In the genomic region with DNA sequence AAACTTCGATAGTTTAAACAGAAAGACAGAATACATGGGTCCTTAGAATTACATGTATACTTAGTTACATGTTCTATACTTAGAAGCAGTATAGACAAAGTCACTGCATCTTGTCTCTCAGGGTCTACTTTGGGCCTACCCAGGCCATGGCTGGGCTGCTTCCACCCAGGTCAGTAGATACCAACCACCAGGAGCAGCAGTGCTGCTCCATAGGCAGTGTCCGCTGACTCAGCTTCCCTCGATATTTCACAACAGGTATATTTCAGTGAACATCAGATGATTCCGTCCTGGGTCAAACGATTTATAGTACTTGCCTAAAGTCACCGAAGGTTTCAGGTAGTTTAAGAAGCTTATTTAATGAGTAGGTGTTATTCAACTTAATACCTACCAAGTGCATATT, we compare ENCODE assay signal across 17 cellular contexts. TPM values are rescaled to one million over a fixed set of nuclear protein-coding genes. Genes with fewer than 3 reads are reported as not detected.
DNase-seq lines count a peak whose midpoint lies in the region; ATAC-seq and TF ChIP-seq lines count a peak whose summit lies in the region.
"Had no signal": no experiment of that assay in that cellular context is flagged by ENCODE, and none has a peak within 500 bp of the region (broad histone marks: within the 10 kb centered on the region; RNA-seq: fewer than 3 reads in every experiment).

No MANE protein-coding gene starts in this region.

- BruUV-seq in PC-3 (replicated peaks; lab: Mats Ljungman, UMichigan), result no TSS peak

- no peak overlapping the region for H3K4me3 Mint-ChIP-seq in activated CD4-positive, alpha-beta memory T cell treated with anti-CD3 and anti-CD28 coated beads, Interleukin-2, amount 10 ng/mL, durations not matched to agents 7 days and 5 days
- no peak overlapping the region for H3K4me3 Mint-ChIP-seq in activated CD4-positive, alpha-beta memory T cell treated with anti-CD3 and anti-CD28 coated beads for 36 hours
- H3K4me3 Mint-ChIP-seq in central memory CD8-positive, alpha-beta T cell, result peak overlapping the region; percentile 63
- H3K4me3 Mint-ChIP-seq: activated B cell treated with CpG ODN at 0.5 μM for 24 hours, neural progenitor cell had no signal

- H2AFZ ChIP-seq in PC-3 (ENCODE audit: low read length), result no peak overlapping the region
- no peak overlapping the region for H2AFZ ChIP-seq in osteoblast (ENCODE audit: low read length)
- H2AFZ ChIP-seq: neural progenitor cell had no signal

- no peak for DNase-seq in activated CD4-positive, alpha-beta memory T cell treated with anti-CD3 and anti-CD28 coated beads, Interleukin-2, amount 10 ng/mL, durations not matched to agents 7 days and 5 days
- no peak for DNase-seq in activated CD4-positive, alpha-beta memory T cell treated with anti-CD3 and anti-CD28 coated beads for 36 hours
- DNase-seq in PC-3, result peak; percentile 5
- no peak for DNase-seq in central memory CD8-positive, alpha-beta T cell (ENCODE audit: low spot score in 2 of 2)
- no peak for DNase-seq in osteoblast (ENCODE audit: insufficient read length, low spot score, missing footprints)
- no peak for DNase-seq in caudate nucleus (lab: John Stamatoyannopoulos, UW)
- DNase-seq: activated B cell treated with CpG ODN at 0.5 μM for 24 hours, immature natural killer cell, MM.1S, NCI-H2081, NCI-H526, tibial artery had no signal

- H3K9me3 ChIP-seq in PC-3 (ENCODE audit: low read length), result no peaks in the 10 kb centered on the region
- no peaks in the 10 kb centered on the region for H3K9me3 ChIP-seq in osteoblast (ENCODE audit: low read depth, low read length)
- H3K9me3 ChIP-seq: HAP-1, tibial artery had no signal

- no peak for TF ChIP-seq CTCF in PC-3 (conservative IDR thresholded peaks at IDR 0.05; ENCODE audit: low read depth, low read length)
- TF ChIP-seq CTCF in osteoblast (IDR thresholded peaks at IDR 0.05; ENCODE audit: extremely low read depth, low read depth, low read length), result no peak

- no peak overlapping the region for H3K4me2 ChIP-seq in PC-3 (ENCODE audit: low read length)
- H3K4me2 ChIP-seq in osteoblast (ENCODE audit: insufficient read depth, low read length), result no peak overlapping the region
- H3K4me2 ChIP-seq: neural progenitor cell had no signal

- ATAC-seq in PC-3, result no peak
- no peak for ATAC-seq in central memory CD8-positive, alpha-beta T cell (replicated peaks; ENCODE audit: extremely low read depth, poor library complexity, severe bottlenecking)
- ATAC-seq in SK-N-SH treated with all-trans-retinoic acid at 6 μM for 48 hours, result no peak
- ATAC-seq in GM21528 (IDR thresholded peaks at IDR 0.05; ENCODE audit: low FRiP score, unreplicated experiment), result no peak

- no peaks in the 10 kb centered on the region for H3K4me1 ChIP-seq in PC-3 (ENCODE audit: insufficient read depth, low read length)
- H3K4me1 ChIP-seq in osteoblast (ENCODE audit: insufficient read depth, low read length), result peaks cover 16% of the 10 kb centered on the region
- H3K4me1 ChIP-seq: HAP-1, neural progenitor cell, tibial artery had no signal

- no peak overlapping the region for H3K27ac ChIP-seq in PC-3 (ENCODE audit: low read length)
- H3K27ac ChIP-seq in osteoblast (ENCODE audit: low read depth, low read length), result peak overlapping the region; percentile 45
- H3K27ac ChIP-seq in caudate nucleus (ENCODE audit: low read depth, low read length), result no peak overlapping the region
- H3K27ac ChIP-seq: epithelial cell of prostate, neural progenitor cell, tibial artery had no signal

- H3K36me3 ChIP-seq in PC-3 (ENCODE audit: low read depth, low read length), result peaks cover 74% of the 10 kb centered on the region
- peaks cover 95% of the 10 kb centered on the region for H3K36me3 ChIP-seq in osteoblast (ENCODE audit: insufficient read depth, low read length)

- H3K27me3 ChIP-seq in PC-3 (ENCODE audit: low read length), result no peaks in the 10 kb centered on the region
- H3K27me3 ChIP-seq in osteoblast (ENCODE audit: insufficient read depth, low read length), result no peaks in the 10 kb centered on the region
- H3K27me3 ChIP-seq: neural progenitor cell, tibial artery had no signal

- intact Hi-C loops in activated CD4-positive, alpha-beta memory T cell treated with anti-CD3 and anti-CD28 coated beads for 36 hours (cut with micrococcal nuclease), result loop anchor here (5.0 kb wide), 1 partner anchor 52 kb away; the partner anchor contains the start of genes CENPP and NOL8
- intact Hi-C loops in PC-3 (cut with micrococcal nuclease), result no loop called here

- H3F3A ChIP-seq in PC-3 (ENCODE audit: low read length, unreplicated experiment), result no peaks in the 10 kb centered on the region

- H3K36me3 Mint-ChIP-seq in activated CD4-positive, alpha-beta memory T cell treated with anti-CD3 and anti-CD28 coated beads, Interleukin-2, amount 10 ng/mL, durations not matched to agents 7 days and 5 days (ENCODE audit: low read depth), result peaks cover 82% of the 10 kb centered on the region
- H3K36me3 Mint-ChIP-seq in activated CD4-positive, alpha-beta memory T cell treated with anti-CD3 and anti-CD28 coated beads for 36 hours, result peaks cover 72% of the 10 kb centered on the region
- H3K36me3 Mint-ChIP-seq in central memory CD8-positive, alpha-beta T cell (ENCODE audit: insufficient read depth), result peaks cover 67% of the 10 kb centered on the region

- peaks cover 47% of the 10 kb centered on the region for H3K4me1 Mint-ChIP-seq in activated CD4-positive, alpha-beta memory T cell treated with anti-CD3 and anti-CD28 coated beads, Interleukin-2, amount 10 ng/mL, durations not matched to agents 7 days and 5 days
- peaks cover 30% of the 10 kb centered on the region for H3K4me1 Mint-ChIP-seq in activated CD4-positive, alpha-beta memory T cell treated with anti-CD3 and anti-CD28 coated beads for 36 hours (ENCODE audit: low read depth)
- peaks cover 34% of the 10 kb centered on the region for H3K4me1 Mint-ChIP-seq in central memory CD8-positive, alpha-beta T cell
- H3K4me1 Mint-ChIP-seq: activated B cell treated with CpG ODN at 0.5 μM for 24 hours, neural progenitor cell had no signal

- H4K20me1 ChIP-seq in PC-3 (ENCODE audit: low read length) (no peaks in the 10 kb centered on the region), osteoblast (ENCODE audit: insufficient read depth, low read length) (no peaks in the 10 kb centered on the region)

- CTCF ChIA-PET in activated CD4-positive, alpha-beta memory T cell treated with anti-CD3 and anti-CD28 coated beads, Interleukin-2, amount 10 ng/mL, durations not matched to agents 7 days and 5 days (lab: Charles Lee), result interaction anchor here (0.7 to 1.4 kb wide), 4 partner anchors 37 to 141 kb away, joined by 3 to 4 read pairs (median 3); no protein-coding TSS in a partner anchor
- CTCF ChIA-PET in activated CD4-positive, alpha-beta memory T cell treated with anti-CD3 and anti-CD28 coated beads for 36 hours (lab: Charles Lee), result no interaction called here
- CTCF ChIA-PET in PC-3 (lab: Charles Lee), result no interaction called here

- H3K79me2 ChIP-seq in PC-3 (ENCODE audit: low read length) (no peaks in the 10 kb centered on the region), osteoblast (ENCODE audit: insufficient read depth, low read length) (peaks cover 32% of the 10 kb centered on the region)

- H3K4me3 ChIP-seq in PC-3 (ENCODE audit: low read length) (no peak overlapping the region), osteoblast (ENCODE audit: insufficient read depth, low read length) (no peak overlapping the region)
- H3K4me3 ChIP-seq: HAP-1, neural progenitor cell, tibial artery had no signal

- POLR2A ChIA-PET in activated CD4-positive, alpha-beta memory T cell treated with anti-CD3 and anti-CD28 coated beads, Interleukin-2, amount 10 ng/mL, durations not matched to agents 7 days and 5 days (lab: Charles Lee), result interaction anchor here (1.7 to 3.1 kb wide), 2 partner anchors 13 to 51 kb away, joined by 4 to 11 read pairs; partner anchors contain the start of gene CENPP
- POLR2A ChIA-PET in activated CD4-positive, alpha-beta memory T cell treated with anti-CD3 and anti-CD28 coated beads for 36 hours (lab: Charles Lee), result no interaction called here
- POLR2A ChIA-PET in PC-3 (lab: Charles Lee; ENCODE audit: unreplicated experiment), result no interaction called here

- no peak overlapping the region for H3K9ac ChIP-seq in PC-3 (ENCODE audit: low read length)
- H3K9ac ChIP-seq: neural progenitor cell had no signal

- H3K27ac Mint-ChIP-seq in activated CD4-positive, alpha-beta memory T cell treated with anti-CD3 and anti-CD28 coated beads, Interleukin-2, amount 10 ng/mL, durations not matched to agents 7 days and 5 days, result peak overlapping the region; percentile 78
- no peak overlapping the region for H3K27ac Mint-ChIP-seq in activated CD4-positive, alpha-beta memory T cell treated with anti-CD3 and anti-CD28 coated beads for 36 hours
- peak overlapping the region; percentile 79 for H3K27ac Mint-ChIP-seq in central memory CD8-positive, alpha-beta T cell (ENCODE audit: low read depth)
- H3K27ac Mint-ChIP-seq: activated B cell treated with CpG ODN at 0.5 μM for 24 hours, neural progenitor cell had no signal

- no peaks in the 10 kb centered on the region for H3K9me2 ChIP-seq in PC-3 (replicated peaks; ENCODE audit: low read length)

- no peaks in the 10 kb centered on the region for H3K9me3 Mint-ChIP-seq in activated CD4-positive, alpha-beta memory T cell treated with anti-CD3 and anti-CD28 coated beads, Interleukin-2, amount 10 ng/mL, durations not matched to agents 7 days and 5 days
- no peaks in the 10 kb centered on the region for H3K9me3 Mint-ChIP-seq in activated CD4-positive, alpha-beta memory T cell treated with anti-CD3 and anti-CD28 coated beads for 36 hours
- no peaks in the 10 kb centered on the region for H3K9me3 Mint-ChIP-seq in central memory CD8-positive, alpha-beta T cell
- H3K9me3 Mint-ChIP-seq: activated B cell treated with CpG ODN at 0.5 μM for 24 hours, immature natural killer cell, neural progenitor cell had no signal

- no peaks in the 10 kb centered on the region for H3K27me3 Mint-ChIP-seq in activated CD4-positive, alpha-beta memory T cell treated with anti-CD3 and anti-CD28 coated beads, Interleukin-2, amount 10 ng/mL, durations not matched to agents 7 days and 5 days
- H3K27me3 Mint-ChIP-seq in activated CD4-positive, alpha-beta memory T cell treated with anti-CD3 and anti-CD28 coated beads for 36 hours, result no peaks in the 10 kb centered on the region
- no peaks in the 10 kb centered on the region for H3K27me3 Mint-ChIP-seq in central memory CD8-positive, alpha-beta T cell
- H3K27me3 Mint-ChIP-seq: activated B cell treated with CpG ODN at 0.5 μM for 24 hours had no signal

RNA-seq across cellular contexts. Expression of gene IARS1, which starts 18.0 kb away (rescaled TPM):
- total RNA-seq in activated CD4-positive, alpha-beta memory T cell treated with anti-CD3 and anti-CD28 coated beads, Interleukin-2, amount 10 ng/mL, durations not matched to agents 7 days and 5 days, result 100 to 1,000 TPM; 145 to 152 TPM
- total RNA-seq in activated CD4-positive, alpha-beta memory T cell treated with anti-CD3 and anti-CD28 coated beads for 36 hours, result 100 to 1,000 TPM; 212 to 222 TPM
- total RNA-seq in PC-3 (2014; rRNA removed) (128 and 148 TPM in 2 replicates), osteoblast (491 and 529 TPM in 2 replicates)

RNA-seq across cellular contexts. Expression of gene NOL8, which starts 49.6 kb away (rescaled TPM):
- 10 to 100 TPM; 48.0 to 48.9 TPM for total RNA-seq in activated CD4-positive, alpha-beta memory T cell treated with anti-CD3 and anti-CD28 coated beads, Interleukin-2, amount 10 ng/mL, durations not matched to agents 7 days and 5 days
- total RNA-seq in activated CD4-positive, alpha-beta memory T cell treated with anti-CD3 and anti-CD28 coated beads for 36 hours, result 10 to 100 TPM; 45.6 to 47.1 TPM
- total RNA-seq in PC-3 (2014; rRNA removed) (21.0 and 22.5 TPM in 2 replicates), osteoblast (28.2 and 32.4 TPM in 2 replicates)

RNA-seq across cellular contexts. Expression of gene CENPP, which starts 50.2 kb away (rescaled TPM):
- 10 to 100 TPM; 18.8 to 22.0 TPM for total RNA-seq in activated CD4-positive, alpha-beta memory T cell treated with anti-CD3 and anti-CD28 coated beads, Interleukin-2, amount 10 ng/mL, durations not matched to agents 7 days and 5 days
- 10 to 100 TPM; 21.8 to 23.5 TPM for total RNA-seq in activated CD4-positive, alpha-beta memory T cell treated with anti-CD3 and anti-CD28 coated beads for 36 hours
- total RNA-seq in PC-3 (2014; rRNA removed) (2.7 and 8.3 TPM in 2 replicates), osteoblast (4.7 and 5.4 TPM in 2 replicates)
